17 cellular contexts compared by ENCODE assay signal in genomic region chr11:58926695-58927094, GRCh38. TPM values are rescaled to one million over a fixed set of nuclear protein-coding genes. Genes with fewer than 3 reads are reported as not detected.
DNase-seq lines count a peak whose midpoint lies in the region; ATAC-seq and TF ChIP-seq lines count a peak whose summit lies in the region.
"Had no signal": no experiment of that assay in that cellular context is flagged by ENCODE, and none has a peak within 500 bp of the region (broad histone marks: within the 10 kb centered on the region; RNA-seq: fewer than 3 reads in every experiment).

No MANE protein-coding gene starts in this region.

- peak overlapping the region; percentile 60 to 97 (median 87) for H3K27ac Mint-ChIP-seq in nephron
- H3K27ac Mint-ChIP-seq: activated CD8-positive, alpha-beta memory T cell treated with anti-CD3 and anti-CD28 coated beads, Interleukin-2, amount 10 ng/mL, durations not matched to agents 7 days and 5 days; activated naive CD4-positive, alpha-beta T cell treated with anti-CD3 and anti-CD28 coated beads for 36 hours; memory B cell had no signal

- DNase-seq in AG20443 (ENCODE audit: low spot score): peak; percentile 25
- no peak for DNase-seq in LNCaP clone FGC (ENCODE audit: low read depth)
- peak; percentile 88 for DNase-seq in epithelial cell of proximal tubule (ENCODE audit: low read depth)
- no peak for DNase-seq in NCI-H146 treated with DMSO at 0.1 percent for 48 hours (lab: John Stamatoyannopoulos, UW; ENCODE audit: unreplicated experiment)
- DNase-seq in colonic mucosa: no peak
- no peak for DNase-seq in NCI-H1048 (lab: John Stamatoyannopoulos, UW)
- DNase-seq: activated CD8-positive, alpha-beta memory T cell treated with anti-CD3 and anti-CD28 coated beads, Interleukin-2, amount 10 ng/mL, durations not matched to agents 7 days and 5 days; central memory CD4-positive, alpha-beta T cell; NK-92 treated with Interleukin-12 subunit alpha and Interleukin-12 subunit beta, amount 100 ng/mL, for 24 hours had no signal

- H3K9me3 Mint-ChIP-seq in nephron: no peaks in the 10 kb centered on the region
- H3K9me3 Mint-ChIP-seq: activated naive CD4-positive, alpha-beta T cell treated with anti-CD3 and anti-CD28 coated beads for 36 hours; memory B cell had no signal

- peaks cover 15% of the 10 kb centered on the region for H3K27me3 Mint-ChIP-seq in nephron (ENCODE audit: low read depth)

- peak overlapping the region; percentile 66 for H3K4me3 ChIP-seq in LNCaP clone FGC (ENCODE audit: low read depth, low read length)
- no peak overlapping the region for H3K4me3 ChIP-seq in epithelial cell of proximal tubule (ENCODE audit: low read depth, low read length)
- H3K4me3 ChIP-seq in colonic mucosa: no peak overlapping the region
- H3K4me3 ChIP-seq: BLaER1 treated with 17β-estradiol and CSF1 and Interleukin-3, amounts not matched to agents 10 nM and 100 nM; GM12878 had no signal

- H3K9ac ChIP-seq in colonic mucosa (ENCODE audit: low read depth in 2 of 2, low read length in 2 of 2): no peak overlapping the region
- H3K9ac ChIP-seq: BLaER1 treated with 17β-estradiol and CSF1 and Interleukin-3, amounts not matched to agents 10 nM and 100 nM had no signal

- intact Hi-C loops in colonic mucosa (cut with DNase I): no loop called here

- H3K4me3 Mint-ChIP-seq in nephron: peak overlapping the region in 1 of 3 experiments; percentile 22
- H3K4me3 Mint-ChIP-seq: activated CD8-positive, alpha-beta memory T cell treated with anti-CD3 and anti-CD28 coated beads, Interleukin-2, amount 10 ng/mL, durations not matched to agents 7 days and 5 days had no signal

- H3K4me1 ChIP-seq in colonic mucosa: peaks cover 13% of the 10 kb centered on the region

- no peak overlapping the region for H3K27ac ChIP-seq in colonic mucosa
- H3K27ac ChIP-seq: BLaER1 treated with 17β-estradiol and CSF1 and Interleukin-3, amounts not matched to agents 10 nM and 100 nM had no signal

- TF ChIP-seq CTCF in LNCaP clone FGC (IDR thresholded peaks at IDR 0.05; ENCODE audit: control insufficient read depth, extremely low read depth, insufficient read depth) (no peak), epithelial cell of proximal tubule (conservative IDR thresholded peaks at IDR 0.05; ENCODE audit: low read depth, low read length) (no peak), nephron (IDR thresholded peaks at IDR 0.05; ENCODE audit: unreplicated experiment in 3 of 3) (no peak), colonic mucosa (IDR thresholded peaks at IDR 0.05) (no peak)

- H3K9me3 ChIP-seq in colonic mucosa: no peaks in the 10 kb centered on the region
- H3K9me3 ChIP-seq: BLaER1 treated with 17β-estradiol and CSF1 and Interleukin-3, amounts not matched to agents 10 nM and 100 nM had no signal

- no peaks in the 10 kb centered on the region for H3K36me3 ChIP-seq in colonic mucosa
- H3K36me3 ChIP-seq: BLaER1 treated with 17β-estradiol and CSF1 and Interleukin-3, amounts not matched to agents 10 nM and 100 nM had no signal

- no peak for ATAC-seq in GM21390 (IDR thresholded peaks at IDR 0.05; ENCODE audit: unreplicated experiment)
- ATAC-seq: activated CD8-positive, alpha-beta memory T cell treated with anti-CD3 and anti-CD28 coated beads, Interleukin-2, amount 10 ng/mL, durations not matched to agents 7 days and 5 days had no signal

- no peaks in the 10 kb centered on the region for H3K27me3 ChIP-seq in colonic mucosa

- no peaks in the 10 kb centered on the region for H3K36me3 Mint-ChIP-seq in nephron (ENCODE audit: low read depth)
- H3K36me3 Mint-ChIP-seq: activated CD8-positive, alpha-beta memory T cell treated with anti-CD3 and anti-CD28 coated beads, Interleukin-2, amount 10 ng/mL, durations not matched to agents 7 days and 5 days; memory B cell had no signal

- peaks cover 29% of the 10 kb centered on the region for H3K4me1 Mint-ChIP-seq in nephron

RNA-seq across cellular contexts. Expression of gene GLYATL1, which starts 12.6 kb away (rescaled TPM):
- total RNA-seq in epithelial cell of proximal tubule: 1.7 and 5.0 TPM in 2 replicates
- total RNA-seq in colonic mucosa: 1 to 10 TPM in 1 of 2 donors, under 1 TPM in 1; 0.72 to 1.6 TPM
- total RNA-seq: activated CD8-positive, alpha-beta memory T cell treated with anti-CD3 and anti-CD28 coated beads, Interleukin-2, amount 10 ng/mL, durations not matched to agents 7 days and 5 days; activated naive CD4-positive, alpha-beta T cell treated with anti-CD3 and anti-CD28 coated beads for 36 hours; endothelial cell of umbilical vein; GM12878; MCF 10A had no signal

Comparison
In these comparisons a context has a peak if more than half of its experiments do, and no peak if none do; other contexts are left out.
1. DNase-seq: peak in AG20443 (single experiment) and epithelial cell of proximal tubule (single experiment); none in LNCaP clone FGC (single experiment), NCI-H146 treated with DMSO at 0.1 percent for 48 hours (single experiment), colonic mucosa (single experiment) and NCI-H1048 (single experiment).